10 cellular contexts compared by ENCODE assay signal in the genomic region with DNA sequence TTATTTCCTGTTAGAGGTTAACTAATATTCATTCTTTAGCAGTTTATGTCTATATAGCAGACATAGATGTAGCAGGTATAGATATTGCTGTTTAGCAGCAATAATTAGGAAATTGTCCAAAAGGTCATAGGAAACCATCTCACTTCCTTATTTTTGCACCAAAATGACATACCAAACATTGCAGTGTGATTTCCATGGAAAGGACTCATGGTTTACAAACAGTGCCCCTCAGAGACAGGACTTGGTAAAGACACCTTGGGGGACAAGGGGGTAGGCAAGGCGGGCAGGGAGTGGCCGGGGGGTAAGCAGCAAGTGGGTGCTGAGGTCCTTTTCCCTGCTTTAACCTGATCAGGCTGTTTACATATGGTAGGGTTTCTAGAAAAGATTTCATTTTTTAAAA. TPM values are rescaled to one million over a fixed set of nuclear protein-coding genes. Genes with fewer than 3 reads are reported as not detected.
DNase-seq lines count a peak whose midpoint lies in the region; ATAC-seq, FAIRE-seq and TF ChIP-seq lines count a peak whose summit lies in the region.
"Had no signal": no experiment of that assay in that cellular context is flagged by ENCODE, and none has a peak within 500 bp of the region (broad histone marks: within the 10 kb centered on the region; RNA-seq: fewer than 3 reads in every experiment).

No MANE protein-coding gene starts in this region.

- H3K9me3 ChIP-seq in kidney (ENCODE audit: control insufficient read depth in 1 of 2, low read length in 2 of 2): no peaks in the 10 kb centered on the region

- no peak overlapping the region for H3K4me3 ChIP-seq in kidney (ENCODE audit: low read length in 2 of 2)

- H3K4me3 Mint-ChIP-seq in WTC11: no peak overlapping the region

- peaks cover 17% of the 10 kb centered on the region for H3K27me3 Mint-ChIP-seq in WTC11 (ENCODE audit: low read depth)

- H3K27ac ChIP-seq in kidney (ENCODE audit: low read depth in 2 of 2, low read length in 2 of 2): no peak overlapping the region

- no peak overlapping the region for H3K9ac ChIP-seq in kidney (ENCODE audit: low read length in 2 of 2)

- no peak overlapping the region for H3K27ac Mint-ChIP-seq in WTC11

- H3K4me1 Mint-ChIP-seq in WTC11: peaks cover 36% of the 10 kb centered on the region

- DNase-seq in EL: peak; percentile 37
- DNase-seq in KBM-7: peak; percentile 64
- no peak for DNase-seq in WTC11 (ENCODE audit: low spot score)
- DNase-seq in mesenteric fat pad (ENCODE audit: low spot score): peak; percentile 75
- no peak for DNase-seq in kidney
- no peak for DNase-seq in DMS79 treated with DMSO at 0.1 percent for 48 hours (lab: John Stamatoyannopoulos, UW)
- DNase-seq in activated T-cell treated with anti-CD3 and anti-CD28 coated beads, Interleukin-2, amount 50 U/mL, for 1 hour: no peak
- DNase-seq: activated CD8-positive, alpha-beta memory T cell treated with anti-CD3 and anti-CD28 coated beads for 24 hours; stimulated activated CD4-positive, alpha-beta T cell treated with anti-CD3 and anti-CD28 coated beads, Interleukin-15, amount 100 ng/mL, for 24 hours had no signal

- intact Hi-C loops in kidney (cut with DNase I): no loop called here

- in situ Hi-C loops in KBM-7 (cut with MboI; ENCODE audit: low pct_unique_long_range_greater_than_20kb, low sequenced_read_pairs): no loop called here

- no peaks in the 10 kb centered on the region for H3K9me3 Mint-ChIP-seq in WTC11

- peak; percentile 38 for ATAC-seq in WTC11
- ATAC-seq in HG03457 (IDR thresholded peaks at IDR 0.05; ENCODE audit: unreplicated experiment): no peak

- POLR2A ChIA-PET in WTC11 (lab: Charles Lee): no interaction called here

- CTCF ChIA-PET in WTC11 (lab: Charles Lee): interaction anchor here (0.9 to 2.0 kb wide), 4 partner anchors 8 to 213 kb away, joined by 5 to 9 read pairs (median 7); no protein-coding TSS in a partner anchor

- no peaks in the 10 kb centered on the region for H3K36me3 Mint-ChIP-seq in WTC11

- H3K36me3 ChIP-seq in kidney (ENCODE audit: control insufficient read depth in 1 of 2, insufficient read depth in 2 of 2, low read length in 2 of 2): no peaks in the 10 kb centered on the region

- FAIRE-seq in kidney (lab: Jason Lieb, UNC): no peak

- peaks cover 0 to 10% of the 10 kb centered on the region in 2 donors for H3K4me1 ChIP-seq in kidney (ENCODE audit: control insufficient read depth in 1 of 2, insufficient read depth in 1 of 2, low read depth in 1 of 2, low read length in 2 of 2)

- TF ChIP-seq CTCF in WTC11 (IDR thresholded peaks at IDR 0.05) (peak; percentile 36; the same call in 1 of the 2 replicates), kidney (IDR thresholded peaks at IDR 0.05; ENCODE audit: borderline replicate concordance, extremely low read depth, insufficient read depth) (no peak)

TF ChIP-seq in WTC11, 78 proteins besides CTCF, POLR2A, EP300 and RAD21:
- TF ChIP-seq FOXP4 (CRISPR knock-in tag; IDR thresholded peaks at IDR 0.05): no peak
- TF ChIP-seq TP53 (CRISPR knock-in tag; IDR thresholded peaks at IDR 0.05): no peak
- no peak for TF ChIP-seq FOXP1 (CRISPR knock-in tag; IDR thresholded peaks at IDR 0.05; ENCODE audit: borderline replicate concordance)
- TF ChIP-seq FOXK1 (CRISPR knock-in tag; IDR thresholded peaks at IDR 0.05): no peak

RNA-seq across cellular contexts. Expression of gene BATF3, which starts 30.5 kb away (rescaled TPM):
- 3.9 to 6.1 TPM (median 3.9 TPM) in 3 replicates for total RNA-seq in WTC11 (2021)
- total RNA-seq in mesenteric fat pad: 18.8 TPM
- 6.5 TPM for total RNA-seq in kidney
- 3.3 TPM for polyA plus RNA-seq in kidney (ENCODE audit: insufficient read depth, low read depth, low replicate concordance)

Comparison
In these comparisons a context has a peak if more than half of its experiments do, and no peak if none do; other contexts are left out.
1. DNase-seq: peak in EL (single experiment), KBM-7 (single experiment) and mesenteric fat pad (single experiment); none in WTC11 (single experiment), kidney (single experiment), DMS79 treated with DMSO at 0.1 percent for 48 hours (single experiment) and activated T-cell treated with anti-CD3 and anti-CD28 coated beads, Interleukin-2, amount 50 U/mL, for 1 hour (single experiment).